In the genomic region with DNA sequence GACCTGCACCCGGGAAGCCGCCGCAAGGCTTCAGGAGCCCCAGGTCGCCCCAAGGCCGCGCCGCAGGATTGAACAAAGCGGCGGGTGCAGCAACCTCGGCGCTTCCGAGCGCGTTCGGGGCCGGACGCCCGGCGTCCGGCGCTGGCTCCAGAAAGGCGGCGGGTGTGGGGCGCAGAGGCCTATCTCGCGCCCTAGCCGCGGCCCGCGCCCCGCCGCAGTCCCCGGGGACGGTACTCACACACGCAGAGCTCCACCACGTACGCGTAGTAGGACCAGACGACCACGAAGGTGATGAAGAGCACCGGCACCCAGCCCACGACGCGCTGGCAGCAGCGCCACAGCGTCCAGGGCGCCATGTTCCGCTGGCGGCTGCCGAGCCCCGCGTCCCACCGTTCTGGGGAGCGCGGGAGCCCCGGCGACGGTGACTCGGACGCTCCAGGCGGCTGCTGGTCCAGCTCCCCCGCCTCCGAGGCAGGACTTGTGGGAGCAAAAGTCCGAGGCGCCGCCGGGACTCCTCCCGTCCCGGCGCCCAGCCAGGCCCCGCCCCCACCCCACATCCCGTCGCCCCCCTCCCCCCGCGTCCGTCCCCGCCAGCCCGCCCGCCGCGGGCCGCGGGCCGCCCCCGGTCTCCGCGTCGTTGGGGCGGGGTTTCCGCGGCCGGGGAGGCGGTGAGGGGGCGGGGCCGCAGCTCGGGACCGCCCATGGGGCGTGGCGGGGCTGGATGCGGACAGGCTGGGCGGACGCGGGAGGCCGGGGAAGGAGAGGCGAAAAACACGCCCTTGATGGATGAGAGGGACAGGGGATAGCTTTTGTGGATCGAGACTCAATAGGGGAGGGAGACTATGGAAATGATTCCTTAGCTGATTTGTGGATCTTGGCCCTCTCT, we compare ENCODE assay signal across 1 cellular context.
A peak's percentile ranks its signal among the peaks of the same experiment; 100 is the strongest.
TF ChIP-seq lines count a peak whose summit lies in the region.

A gene with protein sequence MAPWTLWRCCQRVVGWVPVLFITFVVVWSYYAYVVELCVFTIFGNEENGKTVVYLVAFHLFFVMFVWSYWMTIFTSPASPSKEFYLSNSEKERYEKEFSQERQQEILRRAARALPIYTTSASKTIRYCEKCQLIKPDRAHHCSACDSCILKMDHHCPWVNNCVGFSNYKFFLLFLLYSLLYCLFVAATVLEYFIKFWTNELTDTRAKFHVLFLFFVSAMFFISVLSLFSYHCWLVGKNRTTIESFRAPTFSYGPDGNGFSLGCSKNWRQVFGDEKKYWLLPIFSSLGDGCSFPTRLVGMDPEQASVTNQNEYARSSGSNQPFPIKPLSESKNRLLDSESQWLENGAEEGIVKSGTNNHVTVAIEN (minus strand): TSS at position 488 of the 886 bp plus-strand sequence. CDS start 132 bp downstream, at position 356.

TF ChIP-seq in K562, 482 proteins besides CTCF, POLR2A, EP300 and RAD21 (continued from another document and continues in another):
- TF ChIP-seq, protein P1, sequence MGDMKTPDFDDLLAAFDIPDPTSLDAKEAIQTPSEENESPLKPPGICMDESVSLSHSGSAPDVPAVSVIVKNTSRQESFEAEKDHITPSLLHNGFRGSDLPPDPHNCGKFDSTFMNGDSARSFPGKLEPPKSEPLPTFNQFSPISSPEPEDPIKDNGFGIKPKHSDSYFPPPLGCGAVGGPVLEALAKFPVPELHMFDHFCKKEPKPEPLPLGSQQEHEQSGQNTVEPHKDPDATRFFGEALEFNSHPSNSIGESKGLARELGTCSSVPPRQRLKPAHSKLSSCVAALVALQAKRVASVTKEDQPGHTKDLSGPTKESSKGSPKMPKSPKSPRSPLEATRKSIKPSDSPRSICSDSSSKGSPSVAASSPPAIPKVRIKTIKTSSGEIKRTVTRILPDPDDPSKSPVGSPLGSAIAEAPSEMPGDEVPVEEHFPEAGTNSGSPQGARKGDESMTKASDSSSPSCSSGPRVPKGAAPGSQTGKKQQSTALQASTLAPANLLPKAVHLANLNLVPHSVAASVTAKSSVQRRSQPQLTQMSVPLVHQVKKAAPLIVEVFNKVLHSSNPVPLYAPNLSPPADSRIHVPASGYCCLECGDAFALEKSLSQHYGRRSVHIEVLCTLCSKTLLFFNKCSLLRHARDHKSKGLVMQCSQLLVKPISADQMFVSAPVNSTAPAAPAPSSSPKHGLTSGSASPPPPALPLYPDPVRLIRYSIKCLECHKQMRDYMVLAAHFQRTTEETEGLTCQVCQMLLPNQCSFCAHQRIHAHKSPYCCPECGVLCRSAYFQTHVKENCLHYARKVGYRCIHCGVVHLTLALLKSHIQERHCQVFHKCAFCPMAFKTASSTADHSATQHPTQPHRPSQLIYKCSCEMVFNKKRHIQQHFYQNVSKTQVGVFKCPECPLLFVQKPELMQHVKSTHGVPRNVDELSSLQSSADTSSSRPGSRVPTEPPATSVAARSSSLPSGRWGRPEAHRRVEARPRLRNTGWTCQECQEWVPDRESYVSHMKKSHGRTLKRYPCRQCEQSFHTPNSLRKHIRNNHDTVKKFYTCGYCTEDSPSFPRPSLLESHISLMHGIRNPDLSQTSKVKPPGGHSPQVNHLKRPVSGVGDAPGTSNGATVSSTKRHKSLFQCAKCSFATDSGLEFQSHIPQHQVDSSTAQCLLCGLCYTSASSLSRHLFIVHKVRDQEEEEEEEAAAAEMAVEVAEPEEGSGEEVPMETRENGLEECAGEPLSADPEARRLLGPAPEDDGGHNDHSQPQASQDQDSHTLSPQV (IDR thresholded peaks at IDR 0.05) = no peak
- TF ChIP-seq RBFOX2 (IDR thresholded peaks at IDR 0.05; ENCODE audit: low read depth, low read length) (peak; percentile 76), TCF3 (CRISPR knock-in tag; IDR thresholded peaks at IDR 0.05) (no peak), NCOA6 (IDR thresholded peaks at IDR 0.05) (no peak), GATAD2B (IDR thresholded peaks at IDR 0.05; ENCODE audit: borderline replicate concordance) (no peak), U2AF1 (optimal IDR thresholded peaks at IDR 0.05; ENCODE audit: low read depth, low read length) (peak; percentile 21), ZNF699 (CRISPR knock-in tag; IDR thresholded peaks at IDR 0.05; ENCODE audit: insufficient replicate concordance) (no peak), SETDB1 (IDR thresholded peaks at IDR 0.05; ENCODE audit: low read length) (no peak), SLC30A9 (CRISPR knock-in tag; IDR thresholded peaks at IDR 0.05) (no peak), TFAM (CRISPR knock-in tag; conservative IDR thresholded peaks at IDR 0.05) (no peak), TAF15 (IDR thresholded peaks at IDR 0.05; ENCODE audit: low read depth, low read length) (no peak), CREB1 (IDR thresholded peaks at IDR 0.05) (no peak; the same call in 1 of the 2 replicates), CREB1 (CRISPR knock-in tag; IDR thresholded peaks at IDR 0.05) (0 out of 2 replicates have a peak, but pooled peaks have one; percentile 18), SP1 (CRISPR knock-in tag; IDR thresholded peaks at IDR 0.05) (no peak), ZNF316 (IDR thresholded peaks at IDR 0.05) (no peak), NFRKB (IDR thresholded peaks at IDR 0.05; ENCODE audit: low read depth) (no peak), FOXA1 (IDR thresholded peaks at IDR 0.05; ENCODE audit: borderline replicate concordance) (no peak), FOXK1 (CRISPR knock-in tag; IDR thresholded peaks at IDR 0.05; ENCODE audit: borderline replicate concordance) (no peak), CTBP1 (IDR thresholded peaks at IDR 0.05; ENCODE audit: borderline replicate concordance) (peak; percentile 39; the same call in 1 of the 2 replicates), SRSF7 (optimal IDR thresholded peaks at IDR 0.05; ENCODE audit: low read depth, low read length) (no peak), KLF6 (CRISPR knock-in tag; IDR thresholded peaks at IDR 0.05; ENCODE audit: borderline replicate concordance) (no peak), RFX5 (IDR thresholded peaks at IDR 0.05; ENCODE audit: low read depth, low read length) (no peak), TAF7 (tag; IDR thresholded peaks at IDR 0.05) (no peak)
- TF ChIP-seq, protein P2, sequence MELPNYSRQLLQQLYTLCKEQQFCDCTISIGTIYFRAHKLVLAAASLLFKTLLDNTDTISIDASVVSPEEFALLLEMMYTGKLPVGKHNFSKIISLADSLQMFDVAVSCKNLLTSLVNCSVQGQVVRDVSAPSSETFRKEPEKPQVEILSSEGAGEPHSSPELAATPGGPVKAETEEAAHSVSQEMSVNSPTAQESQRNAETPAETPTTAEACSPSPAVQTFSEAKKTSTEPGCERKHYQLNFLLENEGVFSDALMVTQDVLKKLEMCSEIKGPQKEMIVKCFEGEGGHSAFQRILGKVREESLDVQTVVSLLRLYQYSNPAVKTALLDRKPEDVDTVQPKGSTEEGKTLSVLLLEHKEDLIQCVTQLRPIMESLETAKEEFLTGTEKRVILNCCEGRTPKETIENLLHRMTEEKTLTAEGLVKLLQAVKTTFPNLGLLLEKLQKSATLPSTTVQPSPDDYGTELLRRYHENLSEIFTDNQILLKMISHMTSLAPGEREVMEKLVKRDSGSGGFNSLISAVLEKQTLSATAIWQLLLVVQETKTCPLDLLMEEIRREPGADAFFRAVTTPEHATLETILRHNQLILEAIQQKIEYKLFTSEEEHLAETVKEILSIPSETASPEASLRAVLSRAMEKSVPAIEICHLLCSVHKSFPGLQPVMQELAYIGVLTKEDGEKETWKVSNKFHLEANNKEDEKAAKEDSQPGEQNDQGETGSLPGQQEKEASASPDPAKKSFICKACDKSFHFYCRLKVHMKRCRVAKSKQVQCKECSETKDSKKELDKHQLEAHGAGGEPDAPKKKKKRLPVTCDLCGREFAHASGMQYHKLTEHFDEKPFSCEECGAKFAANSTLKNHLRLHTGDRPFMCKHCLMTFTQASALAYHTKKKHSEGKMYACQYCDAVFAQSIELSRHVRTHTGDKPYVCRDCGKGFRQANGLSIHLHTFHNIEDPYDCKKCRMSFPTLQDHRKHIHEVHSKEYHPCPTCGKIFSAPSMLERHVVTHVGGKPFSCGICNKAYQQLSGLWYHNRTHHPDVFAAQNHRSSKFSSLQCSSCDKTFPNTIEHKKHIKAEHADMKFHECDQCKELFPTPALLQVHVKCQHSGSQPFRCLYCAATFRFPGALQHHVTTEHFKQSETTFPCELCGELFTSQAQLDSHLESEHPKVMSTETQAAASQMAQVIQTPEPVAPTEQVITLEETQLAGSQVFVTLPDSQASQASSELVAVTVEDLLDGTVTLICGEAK (IDR thresholded peaks at IDR 0.05) = no peak
- TF ChIP-seq, protein P2 (CRISPR knock-in tag; IDR thresholded peaks at IDR 0.05) = no peak
- TF ChIP-seq, protein P3, sequence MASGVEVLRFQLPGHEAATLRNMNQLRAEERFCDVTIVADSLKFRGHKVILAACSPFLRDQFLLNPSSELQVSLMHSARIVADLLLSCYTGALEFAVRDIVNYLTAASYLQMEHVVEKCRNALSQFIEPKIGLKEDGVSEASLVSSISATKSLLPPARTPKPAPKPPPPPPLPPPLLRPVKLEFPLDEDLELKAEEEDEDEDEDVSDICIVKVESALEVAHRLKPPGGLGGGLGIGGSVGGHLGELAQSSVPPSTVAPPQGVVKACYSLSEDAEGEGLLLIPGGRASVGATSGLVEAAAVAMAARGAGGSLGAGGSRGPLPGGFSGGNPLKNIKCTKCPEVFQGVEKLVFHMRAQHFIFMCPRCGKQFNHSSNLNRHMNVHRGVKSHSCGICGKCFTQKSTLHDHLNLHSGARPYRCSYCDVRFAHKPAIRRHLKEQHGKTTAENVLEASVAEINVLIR (CRISPR knock-in tag; IDR thresholded peaks at IDR 0.05) = no peak
- TF ChIP-seq, protein P4, sequence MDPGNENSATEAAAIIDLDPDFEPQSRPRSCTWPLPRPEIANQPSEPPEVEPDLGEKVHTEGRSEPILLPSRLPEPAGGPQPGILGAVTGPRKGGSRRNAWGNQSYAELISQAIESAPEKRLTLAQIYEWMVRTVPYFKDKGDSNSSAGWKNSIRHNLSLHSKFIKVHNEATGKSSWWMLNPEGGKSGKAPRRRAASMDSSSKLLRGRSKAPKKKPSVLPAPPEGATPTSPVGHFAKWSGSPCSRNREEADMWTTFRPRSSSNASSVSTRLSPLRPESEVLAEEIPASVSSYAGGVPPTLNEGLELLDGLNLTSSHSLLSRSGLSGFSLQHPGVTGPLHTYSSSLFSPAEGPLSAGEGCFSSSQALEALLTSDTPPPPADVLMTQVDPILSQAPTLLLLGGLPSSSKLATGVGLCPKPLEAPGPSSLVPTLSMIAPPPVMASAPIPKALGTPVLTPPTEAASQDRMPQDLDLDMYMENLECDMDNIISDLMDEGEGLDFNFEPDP (CRISPR knock-in tag; IDR thresholded peaks at IDR 0.05) = no peak
- TF ChIP-seq, protein P5, sequence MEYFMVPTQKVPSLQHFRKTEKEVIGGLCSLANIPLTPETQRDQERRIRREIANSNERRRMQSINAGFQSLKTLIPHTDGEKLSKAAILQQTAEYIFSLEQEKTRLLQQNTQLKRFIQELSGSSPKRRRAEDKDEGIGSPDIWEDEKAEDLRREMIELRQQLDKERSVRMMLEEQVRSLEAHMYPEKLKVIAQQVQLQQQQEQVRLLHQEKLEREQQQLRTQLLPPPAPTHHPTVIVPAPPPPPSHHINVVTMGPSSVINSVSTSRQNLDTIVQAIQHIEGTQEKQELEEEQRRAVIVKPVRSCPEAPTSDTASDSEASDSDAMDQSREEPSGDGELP (CRISPR knock-in tag; IDR thresholded peaks at IDR 0.05; ENCODE audit: borderline replicate concordance) = 0 out of 2 replicates have a peak, but pooled peaks have one; percentile 15
